24 cellular contexts compared by ENCODE assay signal in genomic region chr16:57273826-57274225, GRCh38. TPM values are rescaled to one million over a fixed set of nuclear protein-coding genes. Genes with fewer than 3 reads are reported as not detected.
"Had no signal": no experiment of that assay in that cellular context is flagged by ENCODE, and none has a peak within 500 bp of the region (broad histone marks: within the 10 kb centered on the region; RNA-seq: fewer than 3 reads in every experiment).

No MANE protein-coding gene starts in this region.

- H3K27ac ChIP-seq: coronary artery, heart left ventricle, left lung, parathyroid adenoma, psoas muscle, spleen had no signal

- H2AFZ ChIP-seq: parathyroid adenoma had no signal

- DNase-seq: cerebellar nuclear complex; effector CD8-positive, alpha-beta T cell; hypothalamus; left lung; mesenchymal stem cell; naive B cell; retina; spleen; stimulated activated CD4-positive, alpha-beta T cell treated with anti-CD3 and anti-CD28 coated beads, Interleukin-15, amount 100 ng/mL, for 24 hours; stimulated activated CD4-positive, alpha-beta T cell treated with anti-CD3 and anti-CD28 coated beads, Interleukin-1b, Interleukin-23, amount 100 ng/mL, for 48 hours; stimulated activated CD4-positive, alpha-beta T cell treated with anti-CD3 and anti-CD28 coated beads, Interleukin-4, amount 100 ng/mL, for 24 hours had no signal

- H3K9me3 Mint-ChIP-seq: naive B cell; nephron; stimulated activated memory B cell treated with anti-CD40 and anti-IgM and Interleukin-4, amounts not matched to agents 10 μg/mL and 1 μg/mL and 100 μg/mL, for 72 hours; stimulated activated naive CD8-positive, alpha-beta T cell treated with anti-CD3 and anti-CD28 coated beads, Interleukin-15, Interleukin-2, amounts not matched to agents 100 ng/mL and 50 ng/mL, for 24 hours had no signal

- H3K9me3 ChIP-seq: heart left ventricle, left lung, psoas muscle, spleen had no signal

- H3K4me1 ChIP-seq: psoas muscle had no signal

- H3K36me3 ChIP-seq: heart left ventricle, left lung, spleen had no signal

- H3K4me1 Mint-ChIP-seq: nephron had no signal

- H3K4me3 ChIP-seq: coronary artery, heart left ventricle, left lung, lung, psoas muscle, spleen had no signal

- FAIRE-seq: endometrium, frontal cortex had no signal

- H3K9ac ChIP-seq: parathyroid adenoma had no signal

- H3K36me3 Mint-ChIP-seq: naive B cell; stimulated activated memory B cell treated with anti-CD40 and anti-IgM and Interleukin-4, amounts not matched to agents 10 μg/mL and 1 μg/mL and 100 μg/mL, for 72 hours had no signal

- H3K27me3 Mint-ChIP-seq: stimulated activated memory B cell treated with anti-CD40 and anti-IgM and Interleukin-4, amounts not matched to agents 10 μg/mL and 1 μg/mL and 100 μg/mL, for 72 hours; stimulated activated naive CD8-positive, alpha-beta T cell treated with anti-CD3 and anti-CD28 coated beads, Interleukin-15, Interleukin-2, amounts not matched to agents 100 ng/mL and 50 ng/mL, for 24 hours had no signal

- H3K27me3 ChIP-seq: heart left ventricle, left lung had no signal

- H3K27ac Mint-ChIP-seq: naive B cell; nephron; stimulated activated memory B cell treated with anti-CD40 and anti-IgM and Interleukin-4, amounts not matched to agents 10 μg/mL and 1 μg/mL and 100 μg/mL, for 72 hours; stimulated activated naive CD8-positive, alpha-beta T cell treated with anti-CD3 and anti-CD28 coated beads, Interleukin-15, Interleukin-2, amounts not matched to agents 100 ng/mL and 50 ng/mL, for 24 hours had no signal

- ATAC-seq: esophagus mucosa; heart left ventricle; left lung; psoas muscle; sciatic nerve; stimulated activated memory B cell treated with anti-CD40 and anti-IgM and Interleukin-4, amounts not matched to agents 10 μg/mL and 1 μg/mL and 100 μg/mL, for 72 hours had no signal

- H3K79me2 ChIP-seq: parathyroid adenoma had no signal

- H3K4me3 Mint-ChIP-seq: naive B cell; nephron; stimulated activated memory B cell treated with anti-CD40 and anti-IgM and Interleukin-4, amounts not matched to agents 10 μg/mL and 1 μg/mL and 100 μg/mL, for 72 hours; stimulated activated naive CD8-positive, alpha-beta T cell treated with anti-CD3 and anti-CD28 coated beads, Interleukin-15, Interleukin-2, amounts not matched to agents 100 ng/mL and 50 ng/mL, for 24 hours had no signal

RNA-seq across cellular contexts. Expression of gene PLLP, which starts 10.6 kb away (rescaled TPM):
- total RNA-seq: fibroblast of lung had no signal
